ENCODE assay signal across 27 cellular contexts in the genomic region with DNA sequence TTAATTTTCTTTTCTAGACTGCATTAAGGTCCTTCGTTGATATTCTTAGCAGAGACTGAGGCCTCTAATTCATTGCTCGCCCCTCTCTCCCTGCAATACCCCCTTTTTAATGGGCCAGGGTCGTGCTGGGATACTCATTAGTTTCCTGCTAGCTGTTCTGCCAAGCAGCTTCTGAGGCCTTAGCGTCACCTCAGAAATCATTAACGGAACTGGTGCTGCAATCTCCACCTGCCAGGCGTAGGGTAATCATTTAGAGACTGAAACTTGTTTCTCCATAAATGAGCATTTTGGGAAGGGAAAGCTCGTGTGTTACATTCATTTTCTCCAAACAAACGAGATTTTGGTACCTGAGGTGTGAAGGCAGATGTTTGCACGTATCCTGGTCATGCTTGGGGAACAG.
"Had no signal": no experiment of that assay in that cellular context is flagged by ENCODE, and none has a peak within 500 bp of the region (broad histone marks: within the 10 kb centered on the region; RNA-seq: fewer than 3 reads in every experiment).

No MANE protein-coding gene starts in this region.

- H3K4me1 ChIP-seq: foreskin keratinocyte, heart right ventricle, uterus had no signal

- H3K27me3 ChIP-seq: foreskin keratinocyte, heart right ventricle, uterus had no signal

- FAIRE-seq: astrocyte, endothelial cell of umbilical vein had no signal

- H3K4me3 ChIP-seq: heart right ventricle, smooth muscle cell, uterus had no signal

- H3K4me2 ChIP-seq: smooth muscle cell had no signal

- H3K36me3 ChIP-seq: heart right ventricle, uterus, WERI-Rb-1 had no signal

- ATAC-seq: activated CD4-positive, CD25-positive, alpha-beta regulatory T cell treated with anti-CD3 and anti-CD28 coated beads, Interleukin-2, amount 50 U/mL, for 24 hours; esophagus mucosa; foreskin keratinocyte; heart right ventricle; left cardiac atrium; natural killer cell; stimulated activated memory B cell treated with anti-CD40 and anti-IgM and Interleukin-4, amounts not matched to agents 10 μg/mL and 1 μg/mL and 100 μg/mL, for 72 hours; stimulated activated naive CD8-positive, alpha-beta T cell treated with anti-CD3 and anti-CD28 coated beads, Interleukin-15, amount 100 ng/mL, for 72 hours had no signal

- DNase-seq: activated CD4-positive, alpha-beta memory T cell treated with anti-CD3 and anti-CD28 coated beads for 36 hours; activated CD4-positive, alpha-beta T cell treated with anti-CD3 and anti-CD28 coated beads, Interleukin-2, amount 10 ng/mL, durations not matched to agents 24 days and 14 days; activated CD8-positive, alpha-beta memory T cell treated with anti-CD3 and anti-CD28 coated beads, Interleukin-2, amount 50 U/mL, for 4 hours; activated effector memory CD4-positive, alpha-beta T cell treated with anti-CD3 and anti-CD28 coated beads, Interleukin-2, amount 50 U/mL, for 16 hours; activated naive CD4-positive, alpha-beta T cell treated with anti-CD3 and anti-CD28 coated beads, Interleukin-2, amount 10 ng/mL, durations not matched to agents 7 days and 5 days; activated naive CD8-positive, alpha-beta T cell treated with anti-CD3 and anti-CD28 coated beads, Interleukin-2, amount 10 ng/mL, durations not matched to agents 7 days and 5 days; activated T-cell treated with anti-CD3 and anti-CD28 coated beads, Interleukin-2, amount 50 U/mL, for 1 hour; caudate nucleus; foreskin keratinocyte; heart right ventricle; left cardiac atrium; natural killer cell; stimulated activated CD4-positive, alpha-beta T cell treated with anti-CD3 and anti-CD28 coated beads, Interleukin-1b, Interleukin-23, amount 100 ng/mL, for 48 hours; stimulated activated CD4-positive, alpha-beta T cell treated with anti-CD3 and anti-CD28 coated beads, Interleukin-4, amount 100 ng/mL, for 4 hours; stimulated activated CD8-positive, alpha-beta memory T cell treated with anti-CD3 and anti-CD28 coated beads, Interleukin-4, amount 100 ng/mL, for 48 hours; stimulated activated naive CD8-positive, alpha-beta T cell treated with anti-CD3 and anti-CD28 coated beads, Interleukin-15, amount 100 ng/mL, for 72 hours; substantia nigra; SW 1271; T-helper 9 cell; uterus; WERI-Rb-1 had no signal

- H3K9me3 ChIP-seq: heart right ventricle, uterus had no signal

- H3K27ac ChIP-seq: foreskin keratinocyte, heart right ventricle, uterus, WERI-Rb-1 had no signal
